ENCODE assay signal across 18 cellular contexts in genomic region chr5:144812770-144813169, GRCh38.
DNase-seq lines count a peak whose midpoint lies in the region; ATAC-seq and TF ChIP-seq lines count a peak whose summit lies in the region.
"Had no signal": no experiment of that assay in that cellular context is flagged by ENCODE, and none has a peak within 500 bp of the region (broad histone marks: within the 10 kb centered on the region; RNA-seq: fewer than 3 reads in every experiment).

No MANE protein-coding gene starts in this region.

- DNase-seq in AG08395 (ENCODE audit: low spot score) (peak; percentile 11), LHCN-M2 (ENCODE audit: low read depth) (peak; percentile 95), dedifferentiated amniotic fluid mesenchymal stem cell (ENCODE audit: extremely low spot score) (peak; percentile 94), mucosa of descending colon (peak in 1 of 3 donors; percentile 27), CD14-positive monocyte (ENCODE audit: low spot score) (no peak)
- DNase-seq in CD4-positive, alpha-beta memory T cell, result no peak
- DNase-seq: activated CD4-positive, CD25-positive, alpha-beta regulatory T cell treated with anti-CD3 and anti-CD28 coated beads, Interleukin-2, amount 50 U/mL, for 72 hours; activated T-cell treated with anti-CD3 and anti-CD28 coated beads, Interleukin-2, amount 50 U/mL, for 1 hour; amygdala; BE2C; effector CD4-positive, alpha-beta T cell; midbrain; NCI-H2029 treated with DMSO at 0.1 percent for 48 hours; NK-92 treated with Interleukin-12 subunit alpha and Interleukin-12 subunit beta, amount 100 ng/mL, for 24 hours; stimulated activated CD4-positive, alpha-beta T cell treated with anti-CD3 and anti-CD28 coated beads, Interleukin-2, amount 100 ng/mL, for 48 hours had no signal

- no peak overlapping the region for H3K4me3 Mint-ChIP-seq in CD4-positive, alpha-beta memory T cell
- no peak overlapping the region for H3K4me3 Mint-ChIP-seq in CD14-positive monocyte
- H3K4me3 Mint-ChIP-seq: stimulated activated memory B cell treated with anti-CD40 and anti-IgM and Interleukin-4, amounts not matched to agents 10 μg/mL and 1 μg/mL and 100 μg/mL, for 72 hours had no signal

- no peaks in the 10 kb centered on the region for H3K9me3 ChIP-seq in mucosa of descending colon
- H3K9me3 ChIP-seq in CD4-positive, alpha-beta memory T cell (ENCODE audit: control insufficient read depth in 1 of 2, low read length in 2 of 2), result no peaks in the 10 kb centered on the region
- H3K9me3 ChIP-seq: BE2C had no signal

- no peaks in the 10 kb centered on the region for H3K27me3 ChIP-seq in CD4-positive, alpha-beta memory T cell (ENCODE audit: insufficient read depth, low read length)
- H3K27me3 ChIP-seq: BE2C had no signal

- peaks cover 0 to 13% (median 4%) of the 10 kb centered on the region in 8 donors for H3K9me3 Mint-ChIP-seq in CD4-positive, alpha-beta memory T cell
- peaks cover 1 to 13% (median 2%) of the 10 kb centered on the region in 7 donors for H3K9me3 Mint-ChIP-seq in CD14-positive monocyte

- H3K36me3 ChIP-seq in mucosa of descending colon (ENCODE audit: low read depth), result no peaks in the 10 kb centered on the region
- H3K36me3 ChIP-seq in CD4-positive, alpha-beta memory T cell (ENCODE audit: insufficient read depth, low read length), result no peaks in the 10 kb centered on the region
- H3K36me3 ChIP-seq: BE2C had no signal

- ATAC-seq in mucosa of descending colon, result peak; percentile 10
- no peak for ATAC-seq in GM21619 (IDR thresholded peaks at IDR 0.05; ENCODE audit: unreplicated experiment)
- no peak for ATAC-seq in GM21737 (IDR thresholded peaks at IDR 0.05; ENCODE audit: unreplicated experiment)
- ATAC-seq: stimulated activated memory B cell treated with anti-CD40 and anti-IgM and Interleukin-4, amounts not matched to agents 10 μg/mL and 1 μg/mL and 100 μg/mL, for 72 hours had no signal

- no peaks in the 10 kb centered on the region for H3K4me1 Mint-ChIP-seq in CD4-positive, alpha-beta memory T cell
- no peaks in the 10 kb centered on the region for H3K4me1 Mint-ChIP-seq in CD14-positive monocyte
- H3K4me1 Mint-ChIP-seq: stimulated activated memory B cell treated with anti-CD40 and anti-IgM and Interleukin-4, amounts not matched to agents 10 μg/mL and 1 μg/mL and 100 μg/mL, for 72 hours had no signal

- no peaks in the 10 kb centered on the region for H3K27me3 Mint-ChIP-seq in CD4-positive, alpha-beta memory T cell
- no peaks in the 10 kb centered on the region for H3K27me3 Mint-ChIP-seq in CD14-positive monocyte (ENCODE audit: low read depth in 3 of 3)
- H3K27me3 Mint-ChIP-seq: stimulated activated memory B cell treated with anti-CD40 and anti-IgM and Interleukin-4, amounts not matched to agents 10 μg/mL and 1 μg/mL and 100 μg/mL, for 72 hours had no signal

- no peak for TF ChIP-seq CTCF in mucosa of descending colon (IDR thresholded peaks at IDR 0.05)
- TF ChIP-seq CTCF in CD14-positive monocyte (IDR thresholded peaks at IDR 0.05), result no peak

- no peaks in the 10 kb centered on the region for H3K36me3 Mint-ChIP-seq in CD4-positive, alpha-beta memory T cell
- H3K36me3 Mint-ChIP-seq in CD14-positive monocyte, result no peaks in the 10 kb centered on the region
- H3K36me3 Mint-ChIP-seq: stimulated activated memory B cell treated with anti-CD40 and anti-IgM and Interleukin-4, amounts not matched to agents 10 μg/mL and 1 μg/mL and 100 μg/mL, for 72 hours had no signal

- H3K27ac Mint-ChIP-seq in CD4-positive, alpha-beta memory T cell, result no peak overlapping the region
- H3K27ac Mint-ChIP-seq in CD14-positive monocyte, result no peak overlapping the region
- H3K27ac Mint-ChIP-seq: stimulated activated memory B cell treated with anti-CD40 and anti-IgM and Interleukin-4, amounts not matched to agents 10 μg/mL and 1 μg/mL and 100 μg/mL, for 72 hours had no signal

- H3K27ac ChIP-seq in CD4-positive, alpha-beta memory T cell (ENCODE audit: low read depth, low read length), result no peak overlapping the region

- no peaks in the 10 kb centered on the region for H3K4me1 ChIP-seq in mucosa of descending colon (ENCODE audit: low read depth)
- no peaks in the 10 kb centered on the region for H3K4me1 ChIP-seq in CD4-positive, alpha-beta memory T cell (ENCODE audit: insufficient read depth, low read length)
- H3K4me1 ChIP-seq: BE2C had no signal

- POLR2A ChIA-PET in CD4-positive, alpha-beta memory T cell (lab: Charles Lee; ENCODE audit: partially characterized antibody), result no interaction called here

- intact Hi-C loops in mucosa of descending colon (cut with DNase I, micrococcal nuclease), result no loop called here
- intact Hi-C loops in CD4-positive, alpha-beta memory T cell (cut with micrococcal nuclease), result no loop called here
- intact Hi-C loops in CD14-positive monocyte (cut with micrococcal nuclease), result no loop called here

- CTCF ChIA-PET in CD4-positive, alpha-beta memory T cell (lab: Charles Lee; ENCODE audit: partially characterized antibody), result no interaction called here

- H3K4me3 ChIP-seq in mucosa of descending colon, result no peak overlapping the region
- H3K4me3 ChIP-seq in CD4-positive, alpha-beta memory T cell (ENCODE audit: low read length in 2 of 2), result no peak overlapping the region

Comparison
In these comparisons a context has a peak if more than half of its experiments do, and no peak if none do; other contexts are left out.
1. DNase-seq: peak in AG08395 (single experiment), LHCN-M2 (single experiment) and dedifferentiated amniotic fluid mesenchymal stem cell (single experiment); none in CD4-positive, alpha-beta memory T cell (0 of 5) and CD14-positive monocyte (single experiment).